8 cellular contexts compared by ENCODE assay signal in the genomic region with DNA sequence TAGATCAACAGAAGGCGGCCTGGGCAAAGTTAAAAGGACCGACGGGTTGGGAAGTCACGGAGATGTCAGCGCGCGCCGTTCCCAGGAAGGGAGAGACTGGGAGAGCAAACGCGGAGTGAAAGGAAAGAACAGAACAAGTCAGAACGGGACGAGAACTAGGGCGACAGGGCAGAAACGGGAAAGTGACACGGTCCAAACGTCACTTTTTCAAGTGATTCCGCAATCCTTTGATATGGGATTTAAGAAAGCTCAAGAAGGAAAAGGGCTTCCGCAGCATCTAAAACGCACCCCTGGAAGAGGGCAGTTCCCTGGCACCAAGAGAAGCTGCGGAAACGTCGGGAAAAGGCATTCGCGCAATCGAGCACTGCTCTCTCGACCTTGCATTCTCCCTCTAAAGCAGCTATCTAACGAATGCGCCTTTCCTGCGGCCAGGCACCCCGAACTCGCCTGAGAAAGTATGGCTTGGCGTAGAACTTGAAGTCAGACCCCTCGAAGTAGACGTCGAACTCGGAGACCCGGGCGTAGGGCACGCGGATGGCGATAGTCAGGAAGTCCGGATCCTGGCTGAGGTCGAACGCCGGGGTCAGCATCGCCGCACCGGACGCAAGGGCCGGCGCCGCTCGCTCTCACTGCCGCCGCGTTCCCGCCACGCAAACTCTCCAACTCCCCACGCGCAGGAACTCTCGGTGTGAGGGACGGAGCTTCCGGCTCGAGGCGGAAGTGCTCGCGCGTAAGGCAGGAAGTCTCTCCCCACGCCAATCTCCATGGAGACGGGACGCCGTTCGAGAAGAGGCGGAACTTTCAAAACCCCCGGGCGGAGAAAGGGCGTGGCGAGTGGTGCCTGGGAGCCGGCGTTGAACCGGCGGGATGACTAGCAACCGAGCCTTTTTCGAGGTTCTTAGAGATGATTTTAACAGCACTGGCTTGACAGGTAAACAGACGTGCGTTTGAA.
DNase-seq lines count a peak whose midpoint lies in the region; ATAC-seq, FAIRE-seq and TF ChIP-seq lines count a peak whose summit lies in the region.

SHQ1 (minus strand) TSS at position 695 of the 952 bp plus-strand sequence; CDS start at position 590, 105 bp downstream.

- DNase-seq in AG10803 (ENCODE audit: low read depth) (peak; percentile 94), NCI-H446 treated with DMSO at 0.1 percent for 48 hours (lab: John Stamatoyannopoulos, UW) (peak; percentile 64), cerebellar cortex (ENCODE audit: low spot score) (peak; percentile 95)
- peak; percentile 91 for DNase-seq in activated CD4-positive, CD25-positive, alpha-beta regulatory T cell treated with anti-CD3 and anti-CD28 coated beads, Interleukin-2, amount 50 U/mL, for 16 hours (ENCODE audit: low read depth, low spot score)
- peak; percentile 94 to 95 for DNase-seq in stimulated activated CD4-positive, alpha-beta T cell treated with anti-CD3 and anti-CD28 coated beads, Interleukin-12 subunit alpha, Interleukin-12 subunit beta, amount 100 ng/mL, for 24 hours (ENCODE audit: low read depth in 2 of 2)

- ATAC-seq in GM19023 (IDR thresholded peaks at IDR 0.05; ENCODE audit: unreplicated experiment): peak; percentile 98
- ATAC-seq in HG03196 (IDR thresholded peaks at IDR 0.05; ENCODE audit: unreplicated experiment): peak; percentile 94

- FAIRE-seq in islet of Langerhans (lab: Jason Lieb, UNC): peak; percentile 53

- peak within 1 kb of the TSS; percentile 96 for H3K4me3 ChIP-seq in AG10803 (ENCODE audit: low read length)

- no peak for TF ChIP-seq CTCF in AG10803 (conservative IDR thresholded peaks at IDR 0.05; ENCODE audit: low read length)

Comparison
In these comparisons a context has a peak if more than half of its experiments do, and no peak if none do; other contexts are left out.
1. Peak in every context shown above with its lines: DNase-seq, ATAC-seq and H3K4me3 ChIP-seq.